In the genomic region with DNA sequence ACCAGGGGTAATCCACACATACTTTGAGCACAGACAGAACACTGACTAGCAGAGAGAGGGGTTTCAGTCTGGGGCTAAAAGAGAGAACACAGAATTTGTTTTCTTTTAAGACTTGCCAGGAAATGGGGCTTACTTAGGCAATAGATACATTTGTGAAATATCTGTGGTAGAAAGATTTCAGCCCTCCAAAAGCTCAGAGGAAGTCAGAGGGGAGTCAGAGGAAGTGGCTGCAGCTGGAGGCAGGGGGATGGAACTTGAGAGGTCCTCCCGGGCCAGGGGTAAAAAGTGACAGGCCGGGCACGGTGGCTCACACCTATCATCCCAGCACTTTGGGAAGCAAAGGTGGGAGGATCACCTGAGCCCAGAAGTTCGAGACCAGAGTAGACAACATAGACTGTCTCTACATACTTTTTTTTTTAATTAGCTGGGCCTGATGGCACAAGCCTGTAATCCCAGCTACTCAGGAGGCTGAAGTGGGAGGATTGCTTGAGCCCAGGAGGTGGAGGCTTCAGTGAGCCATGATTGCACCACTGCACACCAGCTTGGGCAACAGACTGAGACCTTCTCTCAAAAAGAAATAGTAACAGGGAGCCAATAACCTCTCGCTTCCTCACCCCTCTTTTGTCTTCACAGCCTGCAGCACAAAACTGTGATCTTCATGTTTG, we compare ENCODE assay signal across 8 cellular contexts. TPM values are rescaled to one million over a fixed set of nuclear protein-coding genes. Genes with fewer than 3 reads are reported as not detected.
DNase-seq lines count a peak whose midpoint lies in the region; ATAC-seq and TF ChIP-seq lines count a peak whose summit lies in the region.

No MANE protein-coding gene starts in this region.

- peaks cover 29% of the 10 kb centered on the region for H3K36me3 Mint-ChIP-seq in activated naive CD4-positive, alpha-beta T cell treated with anti-CD3 and anti-CD28 coated beads, Interleukin-2, amount 50 U/mL, for 24 hours
- H3K36me3 Mint-ChIP-seq in nephron (ENCODE audit: low read depth) (peaks cover 4% of the 10 kb centered on the region), type B pancreatic cell (no peaks in the 10 kb centered on the region)

- DNase-seq in GM03348 (ENCODE audit: low spot score) (peak; percentile 80), putamen (ENCODE audit: low spot score) (no peak), type B pancreatic cell (ENCODE audit: extremely low spot score, unreplicated experiment) (no peak)
- no peak for DNase-seq in effector CD4-positive, alpha-beta T cell

- H3K27me3 Mint-ChIP-seq in activated naive CD4-positive, alpha-beta T cell treated with anti-CD3 and anti-CD28 coated beads, Interleukin-2, amount 50 U/mL, for 24 hours = no peaks in the 10 kb centered on the region
- H3K27me3 Mint-ChIP-seq in nephron (ENCODE audit: low read depth) = peaks cover 9% of the 10 kb centered on the region
- peaks cover 10% of the 10 kb centered on the region for H3K27me3 Mint-ChIP-seq in type B pancreatic cell

- ATAC-seq in HG03571 (IDR thresholded peaks at IDR 0.05; ENCODE audit: unreplicated experiment) (peak; percentile 27), GM18519 (IDR thresholded peaks at IDR 0.05; ENCODE audit: low FRiP score, unreplicated experiment) (no peak)

- H3K9me3 Mint-ChIP-seq in activated naive CD4-positive, alpha-beta T cell treated with anti-CD3 and anti-CD28 coated beads, Interleukin-2, amount 50 U/mL, for 24 hours = no peaks in the 10 kb centered on the region
- H3K9me3 Mint-ChIP-seq in nephron (peaks cover 8% of the 10 kb centered on the region), type B pancreatic cell (no peaks in the 10 kb centered on the region)

- TF ChIP-seq CTCF in nephron (IDR thresholded peaks at IDR 0.05; ENCODE audit: unreplicated experiment in 3 of 3) = no peak
- no peak for TF ChIP-seq CTCF in type B pancreatic cell (conservative IDR thresholded peaks at IDR 0.05)

- peaks cover 88% of the 10 kb centered on the region for H3K4me1 Mint-ChIP-seq in activated naive CD4-positive, alpha-beta T cell treated with anti-CD3 and anti-CD28 coated beads, Interleukin-2, amount 50 U/mL, for 24 hours
- peaks cover 23% of the 10 kb centered on the region for H3K4me1 Mint-ChIP-seq in nephron
- peaks cover 5% of the 10 kb centered on the region for H3K4me1 Mint-ChIP-seq in type B pancreatic cell (ENCODE audit: unreplicated experiment)

- peak overlapping the region; percentile 97 for H3K27ac Mint-ChIP-seq in activated naive CD4-positive, alpha-beta T cell treated with anti-CD3 and anti-CD28 coated beads, Interleukin-2, amount 50 U/mL, for 24 hours
- peak overlapping the region; percentile 86 to 95 (median 90) for H3K27ac Mint-ChIP-seq in nephron
- no peak overlapping the region for H3K27ac Mint-ChIP-seq in type B pancreatic cell

- H3K4me3 Mint-ChIP-seq in activated naive CD4-positive, alpha-beta T cell treated with anti-CD3 and anti-CD28 coated beads, Interleukin-2, amount 50 U/mL, for 24 hours = peak overlapping the region; percentile 70
- H3K4me3 Mint-ChIP-seq in nephron (no peak overlapping the region), type B pancreatic cell (no peak overlapping the region)

RNA-seq across cellular contexts. Expression of gene NLRC5, which starts 49.9 kb away (rescaled TPM):
- total RNA-seq in type B pancreatic cell (ENCODE audit: low replicate concordance) = 1.7 and 2.7 TPM in 2 replicates

RNA-seq across cellular contexts. Expression of gene CPNE2, which starts 53.1 kb away (rescaled TPM):
- 28.8 and 32.0 TPM in 2 replicates for total RNA-seq in type B pancreatic cell (ENCODE audit: low replicate concordance)
